ENCODE assay signal across 16 cellular contexts in the genomic region with DNA sequence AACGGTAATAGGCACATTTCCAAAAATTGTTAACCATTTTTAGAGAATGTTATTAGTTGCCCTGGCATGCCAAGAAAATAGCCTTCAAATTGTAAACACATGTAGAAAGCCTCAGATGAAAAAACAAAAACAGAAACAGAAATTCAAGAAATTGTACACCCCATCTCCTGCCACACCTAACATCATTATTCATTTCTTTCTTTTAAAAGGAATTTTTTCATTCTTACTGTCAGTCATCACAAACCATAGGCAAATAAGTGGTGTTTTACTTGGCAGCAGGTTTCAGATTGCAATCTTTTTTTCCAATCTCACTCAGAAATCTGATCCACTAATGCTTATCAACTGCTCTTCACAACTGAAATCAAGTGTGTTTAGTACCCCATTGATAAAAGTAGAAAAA.
DNase-seq lines count a peak whose midpoint lies in the region; TF ChIP-seq lines count a peak whose summit lies in the region.
"Had no signal": no experiment of that assay in that cellular context is flagged by ENCODE, and none has a peak within 500 bp of the region (broad histone marks: within the 10 kb centered on the region; RNA-seq: fewer than 3 reads in every experiment).

No MANE protein-coding gene starts in this region.

- DNase-seq in NCI-H2029 treated with DMSO at 0.1 percent for 48 hours (lab: John Stamatoyannopoulos, UW) = peak; percentile 40
- no peak for DNase-seq in NCI-H2029 (lab: John Stamatoyannopoulos, UW)
- DNase-seq in NCI-H146 treated with DMSO at 0.1 percent for 48 hours (lab: John Stamatoyannopoulos, UW; ENCODE audit: unreplicated experiment) = peak; percentile 21
- DNase-seq in NCI-H526 treated with DMSO at 0.1 percent for 48 hours (lab: John Stamatoyannopoulos, UW) = peak; percentile 15
- DNase-seq in kidney glomerular epithelial cell (lab: John Stamatoyannopoulos, UW) = peak; percentile 10
- no peak for DNase-seq in DMS53 treated with DMSO at 0.1 percent for 48 hours (lab: John Stamatoyannopoulos, UW; ENCODE audit: unreplicated experiment)
- no peak for DNase-seq in neural progenitor cell (ENCODE audit: low spot score)
- no peak for DNase-seq in breast epithelium (ENCODE audit: low spot score in 2 of 2)
- DNase-seq: 8988T, GDM1, MV-4-11, NCI-H187, NCI-H345 had no signal

- H3F3A ChIP-seq in neural progenitor cell (ENCODE audit: low read depth) = no peaks in the 10 kb centered on the region

- peaks cover 2% of the 10 kb centered on the region for H3K9me3 Mint-ChIP-seq in neural progenitor cell

- H3K9ac ChIP-seq in neural progenitor cell = no peak overlapping the region

- H3K9me3 ChIP-seq in neural progenitor cell (ENCODE audit: low read depth) (no peaks in the 10 kb centered on the region), breast epithelium (no peaks in the 10 kb centered on the region)
- H3K9me3 ChIP-seq: SJCRH30 had no signal

- H3K4me1 ChIP-seq in neural progenitor cell (no peaks in the 10 kb centered on the region), breast epithelium (no peaks in the 10 kb centered on the region)

- H3K79me2 ChIP-seq in neural progenitor cell (ENCODE audit: low read depth) = no peaks in the 10 kb centered on the region

- H3K27ac Mint-ChIP-seq in neural progenitor cell = no peak overlapping the region

- no peak overlapping the region for H3K27ac ChIP-seq in neural progenitor cell
- no peak overlapping the region for H3K27ac ChIP-seq in breast epithelium
- H3K27ac ChIP-seq: C4-2B, RWPE1, SJCRH30 had no signal

- TF ChIP-seq CTCF in neural progenitor cell (IDR thresholded peaks at IDR 0.05) (no peak), breast epithelium (IDR thresholded peaks at IDR 0.05) (no peak)

- H3K4me2 ChIP-seq in neural progenitor cell = no peak overlapping the region

- H3K36me3 ChIP-seq in neural progenitor cell = no peaks in the 10 kb centered on the region
- H3K36me3 ChIP-seq in breast epithelium = no peaks in the 10 kb centered on the region
- H3K36me3 ChIP-seq: SJCRH30 had no signal

- no peak overlapping the region for H3K4me3 Mint-ChIP-seq in neural progenitor cell

- H4K20me1 ChIP-seq in neural progenitor cell (ENCODE audit: low read depth) = no peaks in the 10 kb centered on the region

- H3K4me3 ChIP-seq in neural progenitor cell (no peak overlapping the region), breast epithelium (no peak overlapping the region)
- H3K4me3 ChIP-seq: SJCRH30 had no signal

- no peaks in the 10 kb centered on the region for H3K36me3 Mint-ChIP-seq in neural progenitor cell

- TF ChIP-seq POLR2A in breast epithelium (IDR thresholded peaks at IDR 0.05) = no peak

- intact Hi-C loops in breast epithelium (cut with DNase I; ENCODE audit: low total_unique reads) = no loop called here

- H3K27me3 ChIP-seq in neural progenitor cell (no peaks in the 10 kb centered on the region), breast epithelium (no peaks in the 10 kb centered on the region)
- H3K27me3 ChIP-seq: SJCRH30 had no signal

- H2AFZ ChIP-seq in neural progenitor cell (replicated peaks) = no peak overlapping the region

- no peaks in the 10 kb centered on the region for H3K4me1 Mint-ChIP-seq in neural progenitor cell

- H3K27me3 Mint-ChIP-seq in neural progenitor cell (ENCODE audit: insufficient read depth, low read depth) = no peaks in the 10 kb centered on the region

Comparison
In these comparisons a context has a peak if more than half of its experiments do, and no peak if none do; other contexts are left out.
1. DNase-seq: peak in NCI-H2029 treated with DMSO at 0.1 percent for 48 hours (single experiment), NCI-H146 treated with DMSO at 0.1 percent for 48 hours (single experiment), NCI-H526 treated with DMSO at 0.1 percent for 48 hours (single experiment) and kidney glomerular epithelial cell (single experiment); none in NCI-H2029 (single experiment), DMS53 treated with DMSO at 0.1 percent for 48 hours (single experiment), neural progenitor cell (single experiment) and breast epithelium (0 of 2).